Comparison of ENCODE assay signal across 24 cellular contexts in genomic region chr2:1846046-1847015, GRCh38.
"Had no signal": no experiment of that assay in that cellular context is flagged by ENCODE, and none has a peak within 500 bp of the region (broad histone marks: within the 10 kb centered on the region; RNA-seq: fewer than 3 reads in every experiment).

No MANE protein-coding gene starts in this region.

- H3K36me3 Mint-ChIP-seq: activated naive CD8-positive, alpha-beta T cell; naive thymus-derived CD4-positive, alpha-beta T cell; neural progenitor cell; stimulated activated naive B cell treated with anti-CD40 and anti-IgM and Interleukin-4, amounts not matched to agents 10 μg/mL and 1 μg/mL and 100 μg/mL, for 72 hours had no signal

- H3K4me1 Mint-ChIP-seq: naive thymus-derived CD4-positive, alpha-beta T cell; stimulated activated naive B cell treated with anti-CD40 and anti-IgM and Interleukin-4, amounts not matched to agents 10 μg/mL and 1 μg/mL and 100 μg/mL, for 72 hours had no signal

- DNase-seq: activated CD4-positive, alpha-beta T cell treated with anti-CD3 and anti-CD28 coated beads for 4 hours; activated CD4-positive, alpha-beta T cell treated with anti-CD3 and anti-CD28 coated beads, Interleukin-2, amount 50 U/mL, for 4 hours; activated CD4-positive, CD25-positive, alpha-beta regulatory T cell; activated CD8-positive, alpha-beta memory T cell treated with anti-CD3 and anti-CD28 coated beads for 24 hours; activated effector memory CD4-positive, alpha-beta T cell treated with Interleukin-2 at 50 U/mL for 16 hours; activated naive CD4-positive, alpha-beta T cell treated with Interleukin-2 at 50 U/mL for 16 hours; anterior cingulate cortex; cerebellar nuclear complex; colonic mucosa; effector CD8-positive, alpha-beta T cell; esophagus squamous epithelium; foreskin melanocyte; heart right ventricle; left ventricle myocardium superior; mammary epithelial cell; naive thymus-derived CD4-positive, alpha-beta T cell; right cardiac atrium; stimulated activated CD4-positive, alpha-beta T cell treated with anti-CD3 and anti-CD28 coated beads, Interleukin-15, amount 100 ng/mL, for 24 hours; stimulated activated CD4-positive, alpha-beta T cell treated with anti-CD3 and anti-CD28 coated beads, Interleukin-2, amount 100 ng/mL, for 24 hours; stimulated activated naive B cell treated with anti-CD40 and anti-IgM and Interleukin-4, amounts not matched to agents 10 μg/mL and 1 μg/mL and 100 μg/mL, for 72 hours; stomach; thyroid gland had no signal

- H3K27ac Mint-ChIP-seq: activated naive CD8-positive, alpha-beta T cell; naive thymus-derived CD4-positive, alpha-beta T cell; stimulated activated naive B cell treated with anti-CD40 and anti-IgM and Interleukin-4, amounts not matched to agents 10 μg/mL and 1 μg/mL and 100 μg/mL, for 72 hours had no signal

- H3K9me3 Mint-ChIP-seq: neural progenitor cell had no signal

- H3K4me3 Mint-ChIP-seq: activated naive CD8-positive, alpha-beta T cell; naive thymus-derived CD4-positive, alpha-beta T cell; neural progenitor cell; stimulated activated naive B cell treated with anti-CD40 and anti-IgM and Interleukin-4, amounts not matched to agents 10 μg/mL and 1 μg/mL and 100 μg/mL, for 72 hours had no signal

- ATAC-seq: heart right ventricle; left ventricle myocardium superior; naive thymus-derived CD4-positive, alpha-beta T cell; right cardiac atrium; stimulated activated naive B cell treated with anti-CD40 and anti-IgM and Interleukin-4, amounts not matched to agents 10 μg/mL and 1 μg/mL and 100 μg/mL, for 72 hours had no signal
